Comparison of ENCODE assay signal across 8 cellular contexts in genomic region chr7:128523226-128523939, GRCh38. TPM values are rescaled to one million over a fixed set of nuclear protein-coding genes. Genes with fewer than 3 reads are reported as not detected.
A peak's percentile ranks its signal among the peaks of the same experiment; 100 is the strongest.
DNase-seq lines count a peak whose midpoint lies in the region; ATAC-seq, FAIRE-seq and TF ChIP-seq lines count a peak whose summit lies in the region.
"Not testable (repeated sequence)": the region's sequence is repeated elsewhere in the genome, so short reads cannot be mapped to it uniquely, and the experiment has no call there.

No MANE protein-coding gene starts in this region.

- BruUV-seq in PC-3 (replicated peaks; lab: Mats Ljungman, UMichigan); K562 (replicated peaks; lab: Mats Ljungman, UMichigan): not testable (repeated sequence)

- H3K4me1 Mint-ChIP-seq in stimulated activated effector memory CD8-positive, alpha-beta T cell treated with anti-CD3 and anti-CD28 coated beads, Interleukin-12 subunit alpha, Interleukin-12 subunit beta, amount 100 ng/mL, for 72 hours = peaks cover 16% of the 10 kb centered on the region

- H3K4me1 ChIP-seq in PC-3 (ENCODE audit: insufficient read depth, low read length); K562 (replicated peaks in 1 of 2; ENCODE audit: control insufficient read depth in 2 of 2, insufficient read depth in 2 of 2, low read length in 2 of 2): not testable (repeated sequence)
- peaks cover 0 to 22% (median 8%) of the 10 kb centered on the region in 12 donors for H3K4me1 ChIP-seq in heart left ventricle

- H3K4me2 ChIP-seq in PC-3 (ENCODE audit: low read length); K562 (ENCODE audit: insufficient read depth, low read length): not testable (repeated sequence)

- H3K9me1 ChIP-seq in K562 (ENCODE audit: control insufficient read depth, insufficient read depth, low read length) = not testable (repeated sequence)

- intact Hi-C loops in PC-3 (cut with micrococcal nuclease); K562 (cut with micrococcal nuclease); heart left ventricle (cut with DNase I); posterior cingulate gyrus (cut with DNase I): not testable (repeated sequence)

- H3K27me3 ChIP-seq in PC-3 (ENCODE audit: low read length); K562 (ENCODE audit: control insufficient read depth in 2 of 2, insufficient read depth in 2 of 2, low read length in 2 of 2); heart left ventricle: not testable (repeated sequence)

- peak overlapping the region; percentile 71 for H3K27ac Mint-ChIP-seq in stimulated activated effector memory CD8-positive, alpha-beta T cell treated with anti-CD3 and anti-CD28 coated beads, Interleukin-12 subunit alpha, Interleukin-12 subunit beta, amount 100 ng/mL, for 72 hours

- CTCF ChIA-PET in PC-3 (lab: Charles Lee) = not testable (repeated sequence)
- CTCF ChIA-PET in K562 (lab: Yijun Ruan, JAX; ENCODE audit: low intra/inter-chr PET ratio) = interaction anchor here (1.2 kb wide), 1 partner anchor 49 kb away, joined by 3 read pairs; no protein-coding TSS in a partner anchor

- not testable (repeated sequence) for H3F3A ChIP-seq in PC-3 (ENCODE audit: low read length, unreplicated experiment)

- not testable (repeated sequence) for TF ChIP-seq CTCF in PC-3 (conservative IDR thresholded peaks at IDR 0.05; ENCODE audit: low read depth, low read length); K562 (IDR thresholded peaks at IDR 0.05 in 2 of 3, conservative IDR thresholded peaks at IDR 0.05 in 1 of 3; ENCODE audit: insufficient read depth in 2 of 3, low read depth in 1 of 3, low read length in 3 of 3); heart left ventricle (IDR thresholded peaks at IDR 0.05)

- H3K9ac ChIP-seq in PC-3 (ENCODE audit: low read length) = not testable (repeated sequence)
- peak overlapping the region in 1 of 2 experiments; percentile 47; a peak in 1 of 4 replicates for H3K9ac ChIP-seq in K562 (ENCODE audit: insufficient read depth in 1 of 2, low read depth in 2 of 2, low read length in 2 of 2)

- TF ChIP-seq POLR2A in K562 (conservative IDR thresholded peaks at IDR 0.05); heart left ventricle (IDR thresholded peaks at IDR 0.05): not testable (repeated sequence)

- H3K36me3 ChIP-seq in PC-3 (ENCODE audit: low read depth, low read length); K562 (ENCODE audit: control insufficient read depth, insufficient read depth, low read length); heart left ventricle: not testable (repeated sequence)

- 2% methylated on average over 4 of the region's 7 CpGs for WGBS in K562 (ENCODE audit: insufficient coverage, low coverage, missing lambda C conversion rate)
- WGBS in heart left ventricle, 4 donors = 15 to 30% (median 20%) methylated on average over 4 to 5 of the region's 7 CpGs

- H3K79me2 ChIP-seq in PC-3 (ENCODE audit: low read length); K562 (ENCODE audit: control insufficient read depth, insufficient read depth, low read length): not testable (repeated sequence)

- not testable (repeated sequence) for H3K9me3 Mint-ChIP-seq in stimulated activated effector memory CD8-positive, alpha-beta T cell treated with anti-CD3 and anti-CD28 coated beads, Interleukin-12 subunit alpha, Interleukin-12 subunit beta, amount 100 ng/mL, for 72 hours

- not testable (repeated sequence) for H3K36me3 Mint-ChIP-seq in stimulated activated effector memory CD8-positive, alpha-beta T cell treated with anti-CD3 and anti-CD28 coated beads, Interleukin-12 subunit alpha, Interleukin-12 subunit beta, amount 100 ng/mL, for 72 hours

- peak; percentile 90 for FAIRE-seq in K562 (lab: Jason Lieb, UNC)

- not testable (repeated sequence) for H3K4me3 ChIP-seq in PC-3 (ENCODE audit: low read length); K562; heart left ventricle

- not testable (repeated sequence) for H3K9me2 ChIP-seq in PC-3 (replicated peaks; ENCODE audit: low read length)

- TF ChIP-seq EP300 in K562 (IDR thresholded peaks at IDR 0.05; ENCODE audit: low read length) = peak; percentile 51; the same call in 1 of the 2 replicates

- not testable (repeated sequence) for TF ChIP-seq RAD21 in K562 (CRISPR knock-in tag; conservative IDR thresholded peaks at IDR 0.05 in 1 of 2, IDR thresholded peaks at IDR 0.05 in 1 of 2)

- in situ Hi-C loops in K562 (cut with MboI) = not testable (repeated sequence)

- POLR2A ChIA-PET in PC-3 (lab: Charles Lee; ENCODE audit: unreplicated experiment) = not testable (repeated sequence)
- POLR2A ChIA-PET in K562 (lab: Yijun Ruan, JAX) = interaction anchor here (0.7 kb wide), 1 partner anchor 417 kb away, joined by 3 read pairs; no protein-coding TSS in a partner anchor

- H3K27ac ChIP-seq in PC-3 (ENCODE audit: low read length); K562 (ENCODE audit: extremely low read depth, low read depth, low read length): not testable (repeated sequence)
- H3K27ac ChIP-seq in heart left ventricle = peak overlapping the region in 7 of 12 donors; percentile 1 to 60 (median 38)

- not testable (repeated sequence) for H4K20me1 ChIP-seq in PC-3 (ENCODE audit: low read length); K562 (replicated peaks; ENCODE audit: control insufficient read depth, insufficient read depth, low read length)

- H3K9me3 ChIP-seq in PC-3 (ENCODE audit: low read length); K562 (replicated peaks; ENCODE audit: control insufficient read depth, insufficient read depth, low read depth, low read length); heart left ventricle: not testable (repeated sequence)

- not testable (repeated sequence) for H3K4me3 Mint-ChIP-seq in stimulated activated effector memory CD8-positive, alpha-beta T cell treated with anti-CD3 and anti-CD28 coated beads, Interleukin-12 subunit alpha, Interleukin-12 subunit beta, amount 100 ng/mL, for 72 hours

- not testable (repeated sequence) for H2AFZ ChIP-seq in PC-3 (ENCODE audit: low read length)
- H2AFZ ChIP-seq in K562 (ENCODE audit: low read depth, low read length) = peak overlapping the region; percentile 11; the same call in 1 of the 2 replicates

- peak; percentile 91 for ATAC-seq in PC-3
- ATAC-seq in K562 = peak; percentile 83
- ATAC-seq in heart left ventricle = peak; percentile 68 to 87 (median 86)
- ATAC-seq in stimulated activated effector memory CD8-positive, alpha-beta T cell treated with anti-CD3 and anti-CD28 coated beads, Interleukin-12 subunit alpha, Interleukin-12 subunit beta, amount 100 ng/mL, for 72 hours = peak; percentile 94

- DNase-seq in COLO829 (ENCODE audit: low spot score) (peak; percentile 52), LHCN-M2 (ENCODE audit: low read depth) (peak; percentile 87), PC-3 (peak; percentile 91), K562 (ENCODE audit: extremely low read depth in 1 of 4, low spot score in 3 of 4) (peak; percentile 60 to 88 (median 64)), heart left ventricle (peak; percentile 70 to 91 (median 87)), posterior cingulate gyrus (peak in 7 of 10 donors; percentile 27 to 91 (median 59))
- peak; percentile 60 to 78 for DNase-seq in activated CD4-positive, alpha-beta T cell treated with anti-CD3 and anti-CD28 coated beads, Interleukin-2, amount 50 U/mL, for 24 hours (ENCODE audit: low read depth in 1 of 2, low spot score in 1 of 2)
- DNase-seq in stimulated activated effector memory CD8-positive, alpha-beta T cell treated with anti-CD3 and anti-CD28 coated beads, Interleukin-12 subunit alpha, Interleukin-12 subunit beta, amount 100 ng/mL, for 72 hours (ENCODE audit: low spot score in 2 of 2) = peak; percentile 71 to 82

TF ChIP-seq in K562, 482 proteins besides CTCF, POLR2A, EP300 and RAD21 (continues in another document):
- TF ChIP-seq ZFX (CRISPR knock-in tag; IDR thresholded peaks at IDR 0.05) (peak; percentile 22; the same call in 1 of the 2 replicates), ATF7 (IDR thresholded peaks at IDR 0.05) (0 out of 2 replicates have a peak, but pooled peaks have one; percentile 19), KDM1A (IDR thresholded peaks at IDR 0.05) (0 out of 4 replicates have a peak, but pooled peaks of 1 of the 2 experiments have one; percentile 17), BHLHE40 (IDR thresholded peaks at IDR 0.05; ENCODE audit: low read length) (peak; percentile 38; the same call in 1 of the 2 replicates), TRIM28 (IDR thresholded peaks at IDR 0.05) (0 out of 2 replicates have a peak, but pooled peaks have one; percentile 24), FOS (IDR thresholded peaks at IDR 0.05; ENCODE audit: extremely low read depth, insufficient read length) (peak; percentile 51), NRF1 (conservative IDR thresholded peaks at IDR 0.05 in 1 of 2, IDR thresholded peaks at IDR 0.05 in 1 of 2) (0 out of 4 replicates have a peak, but pooled peaks of 1 of the 2 experiments have one; percentile 12)

RNA-seq across cellular contexts. Expression of gene METTL2B, which starts 46.8 kb away (rescaled TPM):
- 49.5 and 62.6 TPM in 2 replicates for total RNA-seq in LHCN-M2 (2014; rRNA removed)
- 18.8 TPM for polyA plus RNA-seq in LHCN-M2 (2012)
- 33.8 and 37.1 TPM in 2 replicates for total RNA-seq in PC-3 (2014; rRNA removed)
- total RNA-seq in K562 (2011; cell fraction: chromatin; rRNA removed; ENCODE audit: low replicate concordance) = 218 and 250 TPM in 2 replicates
- total RNA-seq in K562 (2011; cell fraction: nucleolus; rRNA removed) = 132 and 144 TPM in 2 replicates
- total RNA-seq in K562 (2011; cell fraction: nucleoplasm; rRNA removed) = 200 and 284 TPM in 2 replicates
- 46.9 and 75.6 TPM in 2 replicates for total RNA-seq in K562 (2014; rRNA removed)
- total RNA-seq in K562 (2014; rRNA removed; fragmentation: Illumina TruSeq; extraction: Trizol) = 73.2 and 84.9 TPM in 2 replicates
- 78.6 and 82.0 TPM in 2 replicates for total RNA-seq in K562 (2015; rRNA removed; fragmentation: Illumina TruSeq; extraction: Trizol)
- 62.8 and 64.9 TPM in 2 replicates for total RNA-seq in K562 (2021)
- polyA plus RNA-seq in K562 (2011; rRNA removed) = 47.4 and 79.2 TPM in 2 replicates
- 29.8 and 29.9 TPM in 2 replicates for polyA plus RNA-seq in K562 (2011; cell fraction: cytosol; rRNA removed)
- 24.4 and 35.3 TPM in 2 replicates for polyA plus RNA-seq in K562 (2011; cell fraction: nucleus; rRNA removed)
- 35.0 and 47.7 TPM in 2 replicates for polyA plus RNA-seq in K562 (2012)
- polyA plus RNA-seq in K562 (2014; fragmentation: Illumina TruSeq; extraction: Trizol) = 64.1 and 68.9 TPM in 2 replicates
- polyA plus RNA-seq in K562 (2014; fragmentation: Nextera tagmentation; extraction: Ambion mirVana) = 10 to 100 TPM; 91.0 to 95.7 TPM
- 35.9 and 41.8 TPM in 2 replicates for polyA plus RNA-seq in K562 (2014; rRNA removed)
- polyA minus RNA-seq in K562 (2011; rRNA and poly(A)+ RNA removed) = 88.7 and 120 TPM in 2 replicates
- polyA minus RNA-seq in K562 (2011; cell fraction: cytosol; rRNA and poly(A)+ RNA removed) = 32.5 and 50.1 TPM in 2 replicates
- 47.7 and 57.1 TPM in 2 replicates for polyA minus RNA-seq in K562 (2011; cell fraction: nucleus; rRNA and poly(A)+ RNA removed)
- 10 to 100 TPM; 15.0 to 24.6 (median 21.4) TPM for total RNA-seq in heart left ventricle
- polyA plus RNA-seq in heart left ventricle = 10 to 100 TPM in 1 of 2 donors, 1 to 10 TPM in 1; 9.1 to 20.0 TPM
